ENCODE assay signal across 7 cellular contexts in the genomic region with DNA sequence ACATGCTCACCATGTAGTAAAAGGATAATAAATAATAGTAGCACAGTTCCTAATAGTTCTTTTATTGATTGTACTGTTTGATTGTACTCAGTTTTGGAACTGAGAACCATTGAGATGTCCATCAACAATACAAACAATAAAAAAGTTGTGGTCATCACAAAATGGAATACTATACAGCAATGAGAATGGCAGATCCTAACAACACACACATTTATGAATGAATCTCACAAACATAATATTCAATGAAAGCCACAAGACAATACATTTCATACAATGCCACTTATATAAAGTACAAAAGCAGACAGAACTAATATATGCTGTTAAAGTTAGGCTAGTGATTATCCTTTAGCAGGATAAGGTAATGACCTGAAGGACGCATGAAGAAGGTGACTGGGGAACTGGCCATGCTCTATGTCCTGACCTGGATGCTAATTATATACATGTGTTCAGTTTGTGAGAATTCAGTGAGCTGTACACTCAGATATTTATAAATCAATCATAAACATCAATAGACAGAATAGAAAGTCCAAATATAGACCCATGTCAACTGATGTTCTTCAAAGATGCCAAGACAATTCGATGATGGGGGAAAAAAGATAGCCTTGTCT.
"Had no signal": no experiment of that assay in that cellular context is flagged by ENCODE, and none has a peak within 500 bp of the region (broad histone marks: within the 10 kb centered on the region; RNA-seq: fewer than 3 reads in every experiment).

No MANE protein-coding gene starts in this region.

- H3K36me3 ChIP-seq: HAP-1 had no signal

- H2AFZ ChIP-seq: GM23248 had no signal

- ATAC-seq: HCT116 had no signal

- H3K9me3 ChIP-seq: HAP-1 had no signal

- H3K9ac ChIP-seq: GM23248 had no signal

- DNase-seq: GM23248, GOT3, H7, KG1 had no signal

- FAIRE-seq: HTR-8/SVneo had no signal

- H3K4me3 ChIP-seq: GM23248, HAP-1 had no signal
